In genomic region chr1:169111472-169111871, GRCh38 we compare ENCODE assay signal across 2 cellular contexts.
TF ChIP-seq lines count a peak whose summit lies in the region.

No MANE protein-coding gene starts in this region.

TF ChIP-seq in endothelial cell of umbilical vein, 7 proteins besides CTCF, POLR2A, EP300 and RAD21 (continued from another document):
- no peak for TF ChIP-seq MAX (IDR thresholded peaks at IDR 0.05; ENCODE audit: insufficient read depth, insufficient read length)
- TF ChIP-seq FOS (IDR thresholded peaks at IDR 0.05; ENCODE audit: borderline replicate concordance, insufficient read depth, low read length) = no peak

TF ChIP-seq in neural cell, 6 proteins besides CTCF, POLR2A, EP300 and RAD21 (continued from another document):
- TF ChIP-seq REST (IDR thresholded peaks at IDR 0.05; ENCODE audit: borderline replicate concordance) (no peak), MXI1 (conservative IDR thresholded peaks at IDR 0.05; ENCODE audit: poor library complexity, severe bottlenecking) (no peak), POLR2AphosphoS5 (IDR thresholded peaks at IDR 0.05) (no peak), SMC3 (conservative IDR thresholded peaks at IDR 0.05; ENCODE audit: poor library complexity) (no peak)
